8 cellular contexts compared by ENCODE assay signal in genomic region chr17:76672270-76672851, GRCh38. TPM values are rescaled to one million over a fixed set of nuclear protein-coding genes. Genes with fewer than 3 reads are reported as not detected.
DNase-seq lines count a peak whose midpoint lies in the region; TF ChIP-seq lines count a peak whose summit lies in the region.

No MANE protein-coding gene starts in this region.

- no peaks in the 10 kb centered on the region for H3K27me3 Mint-ChIP-seq in brain

- no peaks in the 10 kb centered on the region for H3K9me3 ChIP-seq in mesodermal cell (ENCODE audit: control insufficient read depth, low read length)

- H3K9me3 Mint-ChIP-seq in brain: peaks cover 0 to 5% (median 0%) of the 10 kb centered on the region in 5 experiments

- H3K36me3 ChIP-seq in mesodermal cell (ENCODE audit: control insufficient read depth, insufficient read depth, low read length): no peaks in the 10 kb centered on the region

- H3K4me1 Mint-ChIP-seq in brain: peaks cover 24% of the 10 kb centered on the region

- no peak overlapping the region for H3K27ac ChIP-seq in mesodermal cell (ENCODE audit: low read depth, low read length, severe bottlenecking)

- H3K36me3 Mint-ChIP-seq in brain: no peaks in the 10 kb centered on the region

- TF ChIP-seq CTCF in AG10803 (conservative IDR thresholded peaks at IDR 0.05; ENCODE audit: low read length) (no peak), brain (conservative IDR thresholded peaks at IDR 0.05) (no peak)

- 76 to 86% methylated on average over 8 to 13 of the region's 13 CpGs for WGBS in mesodermal cell (ENCODE audit: insufficient coverage in 2 of 2), 2 experiments

- H3K27ac Mint-ChIP-seq in brain: peak overlapping the region; percentile 95 to 99 (median 98)

- H3K4me3 ChIP-seq in AG10803 (ENCODE audit: low read length) (peak overlapping the region; percentile 76), mesodermal cell (ENCODE audit: extremely low read depth, insufficient read depth, low read length, poor library complexity, severe bottlenecking) (peak overlapping the region; percentile 68)
- peak overlapping the region; percentile 65 for H3K4me3 ChIP-seq in Jurkat, Clone E6-1 (ENCODE audit: low read length)

- DNase-seq in AG10803 (ENCODE audit: low read depth): no peak
- DNase-seq in Jurkat, Clone E6-1 (ENCODE audit: low read depth, low spot score): no peak
- no peak for DNase-seq in D341Med (ENCODE audit: low spot score)
- no peak for DNase-seq in SK-N-DZ (ENCODE audit: low spot score)
- DNase-seq in nucleus accumbens (lab: John Stamatoyannopoulos, UW): no peak
- no peak for DNase-seq in activated CD4-positive, alpha-beta T cell treated with anti-CD3 and anti-CD28 coated beads for 4 hours

- peak overlapping the region; percentile 93 to 98 (median 96) for H3K4me3 Mint-ChIP-seq in brain

- H3K4me1 ChIP-seq in mesodermal cell (ENCODE audit: control insufficient read depth, insufficient read depth, low read length, poor library complexity, severe bottlenecking): peaks cover 6% of the 10 kb centered on the region

RNA-seq across cellular contexts. Expression of gene ST6GALNAC1, which starts 28.8 kb away (rescaled TPM):
- polyA plus RNA-seq in Jurkat, Clone E6-1 (2012; ENCODE audit: insufficient read depth, insufficient read length): 1.2 TPM
- 1.5 TPM for polyA plus RNA-seq in brain (ENCODE audit: insufficient read depth, low read depth, low replicate concordance)
- polyA plus RNA-seq in mesodermal cell (2013, experiment 1 of 2): 0.15 TPM
- polyA plus RNA-seq in mesodermal cell (2013, experiment 2 of 2): not detected
- not detected in 2 replicates for polyA plus RNA-seq in SK-N-DZ (2014; cell fraction: cytosol; rRNA removed)
- polyA plus RNA-seq in SK-N-DZ (2014; cell fraction: nucleus; rRNA removed): not detected in 2 replicates

RNA-seq across cellular contexts. Expression of gene MXRA7, which starts 38.4 kb away (rescaled TPM):
- polyA plus RNA-seq in Jurkat, Clone E6-1 (2012; ENCODE audit: insufficient read depth, insufficient read length): 26.3 TPM
- 119 TPM for polyA plus RNA-seq in brain (ENCODE audit: insufficient read depth, low read depth, low replicate concordance)
- 84.9 TPM for polyA plus RNA-seq in mesodermal cell (2013, experiment 1 of 2)
- 83.0 TPM for polyA plus RNA-seq in mesodermal cell (2013, experiment 2 of 2)
- 164 and 175 TPM in 2 replicates for polyA plus RNA-seq in SK-N-DZ (2014; cell fraction: cytosol; rRNA removed)
- polyA plus RNA-seq in SK-N-DZ (2014; cell fraction: nucleus; rRNA removed): 91.7 and 100 TPM in 2 replicates

RNA-seq across cellular contexts. Expression of gene JMJD6, which starts 54.0 kb away (rescaled TPM):
- 31.4 TPM for polyA plus RNA-seq in Jurkat, Clone E6-1 (2012; ENCODE audit: insufficient read depth, insufficient read length)
- polyA plus RNA-seq in brain (ENCODE audit: insufficient read depth, low read depth, low replicate concordance): 29.4 TPM
- polyA plus RNA-seq in mesodermal cell (2013, experiment 1 of 2): 26.7 TPM
- polyA plus RNA-seq in mesodermal cell (2013, experiment 2 of 2): 19.3 TPM
- polyA plus RNA-seq in SK-N-DZ (2014; cell fraction: cytosol; rRNA removed): 31.5 and 37.4 TPM in 2 replicates
- 28.4 and 34.2 TPM in 2 replicates for polyA plus RNA-seq in SK-N-DZ (2014; cell fraction: nucleus; rRNA removed)

RNA-seq across cellular contexts. Expression of gene METTL23, which starts 54.3 kb away (rescaled TPM):
- polyA plus RNA-seq in Jurkat, Clone E6-1 (2012; ENCODE audit: insufficient read depth, insufficient read length): 46.9 TPM
- 46.2 TPM for polyA plus RNA-seq in brain (ENCODE audit: insufficient read depth, low read depth, low replicate concordance)
- polyA plus RNA-seq in mesodermal cell (2013, experiment 1 of 2): 33.0 TPM
- polyA plus RNA-seq in mesodermal cell (2013, experiment 2 of 2): 28.1 TPM
- polyA plus RNA-seq in SK-N-DZ (2014; cell fraction: cytosol; rRNA removed): 54.4 and 64.0 TPM in 2 replicates
- polyA plus RNA-seq in SK-N-DZ (2014; cell fraction: nucleus; rRNA removed): 69.4 and 78.4 TPM in 2 replicates
